ENCODE assay signal across 1 cellular context in the genomic region with DNA sequence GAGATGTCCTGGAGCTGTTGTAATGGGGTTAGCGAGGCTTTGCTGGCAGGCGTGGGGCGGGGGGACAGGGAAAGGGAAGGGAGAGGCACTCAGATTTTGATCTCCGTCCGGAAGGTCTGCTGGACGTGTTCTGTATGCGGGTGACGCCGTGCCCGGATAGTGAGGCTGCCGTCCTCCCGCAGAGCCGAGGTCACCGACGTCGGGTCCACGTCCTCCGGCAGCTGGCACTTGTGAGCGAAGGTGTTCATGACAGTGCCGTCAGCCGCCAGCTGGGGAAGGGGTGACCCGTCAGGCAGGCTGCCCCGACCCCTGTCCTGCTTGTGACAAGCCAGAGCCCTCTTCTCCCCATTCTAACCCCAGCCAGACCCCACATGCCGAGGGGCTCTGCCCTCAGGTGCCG.
TF ChIP-seq lines count a peak whose summit lies in the region.

No MANE protein-coding gene starts in this region.

TF ChIP-seq in H1, 55 proteins besides CTCF, POLR2A, EP300 and RAD21:
- TF ChIP-seq TCF12 (IDR thresholded peaks at IDR 0.05; ENCODE audit: low read depth, low read length) (no peak), TAF1 (IDR thresholded peaks at IDR 0.05; ENCODE audit: low read depth, low read length) (no peak), CHD1 (IDR thresholded peaks at IDR 0.05; ENCODE audit: low read depth, low read length) (no peak), SIN3A (conservative IDR thresholded peaks at IDR 0.05 in 1 of 2, IDR thresholded peaks at IDR 0.05 in 1 of 2; ENCODE audit: low read depth in 1 of 2, low read length in 2 of 2) (no peak), ASH2L (IDR thresholded peaks at IDR 0.05; ENCODE audit: low read length) (no peak), KDM5A (IDR thresholded peaks at IDR 0.05; ENCODE audit: low read length) (no peak), KDM4A (IDR thresholded peaks at IDR 0.05; ENCODE audit: low read depth, low read length, severe bottlenecking) (no peak), SUZ12 (IDR thresholded peaks at IDR 0.05; ENCODE audit: low read length) (no peak), CREB1 (IDR thresholded peaks at IDR 0.05) (no peak)
